Comparison of ENCODE assay signal across 18 cellular contexts in the genomic region with DNA sequence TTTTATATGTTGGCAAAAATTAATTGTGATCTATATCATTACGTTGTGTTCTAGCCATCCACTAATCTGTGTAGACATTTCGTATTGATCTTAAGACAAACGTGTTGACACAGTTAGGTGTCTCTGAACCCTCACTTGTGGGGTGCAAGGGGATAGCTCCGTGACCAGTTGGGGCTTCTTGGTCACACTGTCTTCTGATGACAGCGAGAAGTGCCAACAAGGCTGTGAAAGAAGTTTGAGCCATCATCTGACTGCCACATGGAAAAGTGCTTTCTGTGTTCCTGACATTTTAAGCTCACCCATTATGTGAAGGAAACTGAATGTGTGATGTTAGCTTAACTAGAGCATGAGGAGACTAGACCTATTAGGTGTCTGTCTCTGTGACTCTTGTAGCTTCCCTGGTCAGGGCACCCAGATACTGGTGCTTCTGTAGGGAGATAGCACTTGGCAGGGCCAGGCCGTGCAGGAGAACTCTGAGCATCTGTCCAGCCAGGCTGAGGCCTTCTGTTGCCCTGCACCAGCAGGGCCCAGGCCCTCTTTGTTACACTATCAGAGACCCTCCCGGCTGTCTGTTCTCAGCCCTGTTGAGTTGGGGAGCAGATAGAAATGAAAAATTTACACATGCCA. TPM values are rescaled to one million over a fixed set of nuclear protein-coding genes. Genes with fewer than 3 reads are reported as not detected.
DNase-seq lines count a peak whose midpoint lies in the region; ATAC-seq, FAIRE-seq and TF ChIP-seq lines count a peak whose summit lies in the region.
"Had no signal": no experiment of that assay in that cellular context is flagged by ENCODE, and none has a peak within 500 bp of the region (broad histone marks: within the 10 kb centered on the region; RNA-seq: fewer than 3 reads in every experiment).

No MANE protein-coding gene starts in this region.

- H4K91ac ChIP-seq in H1 (replicated peaks; ENCODE audit: insufficient read length, low read length) = no peak overlapping the region

- H3K79me1 ChIP-seq in H1 (ENCODE audit: low read depth, low read length) = peaks cover 9% of the 10 kb centered on the region; the same call in 1 of the 2 replicates

- WGBS in H1 (ENCODE audit: extremely low coverage in 1 of 2, insufficient coverage in 1 of 2, insufficient read length in 1 of 2, insufficient replicate concordance in 2 of 2, low coverage in 1 of 2, low lambda C conversion rate in 2 of 2, missing lambda C conversion rate in 1 of 2), 2 experiments = 91% methylated on average over 7 of the region's 7 CpGs; no CpG with 5 or more reads in 1 of the 2 experiments
- WGBS in spleen, 5 donors = 92 to 94% (median 94%) methylated on average over 7 of the region's 7 CpGs

- H2BK20ac ChIP-seq in H1 (ENCODE audit: low read length) = no peak overlapping the region

- no peak for ATAC-seq in activated CD4-positive, alpha-beta T cell treated with anti-CD3 and anti-CD28 coated beads for 36 hours

- no peak overlapping the region for H4K5ac ChIP-seq in H1 (ENCODE audit: insufficient read length, low read depth, low read length)

- no peak overlapping the region for H2AFZ ChIP-seq in H1 (ENCODE audit: low read length)

- H3K4me2 ChIP-seq in H1 (ENCODE audit: insufficient read depth in 1 of 2, low read depth in 2 of 2, low read length in 2 of 2) = no peak overlapping the region
- H3K4me2 ChIP-seq: BLaER1 had no signal

- H3K36me3 Mint-ChIP-seq in activated CD4-positive, alpha-beta T cell treated with anti-CD3 and anti-CD28 coated beads for 36 hours (ENCODE audit: low read depth) = peaks cover 28% of the 10 kb centered on the region

- H4K20me1 ChIP-seq in H1 (replicated peaks in 1 of 2; ENCODE audit: control insufficient read depth in 1 of 2, insufficient read depth in 2 of 2, low read length in 2 of 2) = peaks cover 3% of the 10 kb centered on the region in 2 experiments

- no peak for TF ChIP-seq EP300 in H1 (IDR thresholded peaks at IDR 0.05; ENCODE audit: borderline replicate concordance in 1 of 2, low read depth in 2 of 2, low read length in 2 of 2)

- TF ChIP-seq RAD21 in H1 (IDR thresholded peaks at IDR 0.05 in 1 of 2, conservative IDR thresholded peaks at IDR 0.05 in 1 of 2; ENCODE audit: low read depth in 2 of 2, low read length in 2 of 2) = no peak

- no peak overlapping the region for H3K23ac ChIP-seq in H1 (ENCODE audit: insufficient read length)

- CTCF ChIA-PET in activated CD4-positive, alpha-beta T cell treated with anti-CD3 and anti-CD28 coated beads for 36 hours (lab: Charles Lee) = interaction anchor here (0.7 kb wide), 1 partner anchor 42 kb away, joined by 3 read pairs; no protein-coding TSS in a partner anchor
- CTCF ChIA-PET in H1 (lab: Charles Lee; ENCODE audit: partially characterized antibody) = interaction anchor here (0.7 kb wide), 1 partner anchor 10 kb away, joined by 3 read pairs; no protein-coding TSS in a partner anchor

- H2AK5ac ChIP-seq in H1 (ENCODE audit: low read depth, low read length) = no peak overlapping the region

- H3K4me3 ChIP-seq in H1 (ENCODE audit: extremely low read depth in 1 of 4, insufficient read depth in 2 of 4, low read depth in 3 of 4, low read length in 4 of 4) (no peak overlapping the region), right atrium auricular region (no peak overlapping the region), spleen (no peak overlapping the region)
- H3K4me3 ChIP-seq: BLaER1, Peyer's patch had no signal

- H3K9ac ChIP-seq in H1 (replicated peaks in 1 of 4; ENCODE audit: extremely low read depth in 1 of 4, low read depth in 3 of 4, low read length in 3 of 4) = no peak overlapping the region
- H3K9ac ChIP-seq: BLaER1 had no signal

- in situ Hi-C loops in G401 (cut with HindIII; ENCODE audit: low sequenced_read_pairs) = no loop called here

- no peak for DNase-seq in activated CD4-positive, alpha-beta T cell treated with anti-CD3 and anti-CD28 coated beads for 36 hours
- DNase-seq in activated CD4-positive, alpha-beta T cell treated with anti-CD3 and anti-CD28 coated beads, Interleukin-2, amount 50 U/mL, for 1 hour = no peak
- DNase-seq in G401 (ENCODE audit: low spot score) = peak; percentile 37
- no peak for DNase-seq in H1 (ENCODE audit: low read depth in 1 of 2, low spot score in 2 of 2)
- DNase-seq in right atrium auricular region (ENCODE audit: low spot score) = no peak
- DNase-seq in spleen = no peak
- DNase-seq in GM03348 (ENCODE audit: low spot score) = no peak
- no peak for DNase-seq in DMS79 treated with DMSO at 0.1 percent for 48 hours (lab: John Stamatoyannopoulos, UW)
- DNase-seq: 8988T, HCEC 1CT, MV-4-11, NCI-H1417 treated with DMSO at 0.1 percent for 48 hours, NCI-H2029, NCI-H2171 treated with DMSO at 0.1 percent for 48 hours, NCI-H510A, NCI-H82, Peyer's patch had no signal

- no peaks in the 10 kb centered on the region for H3K4me1 Mint-ChIP-seq in activated CD4-positive, alpha-beta T cell treated with anti-CD3 and anti-CD28 coated beads for 36 hours

- H3K9me3 ChIP-seq in H1 (ENCODE audit: insufficient read depth in 2 of 2, low read depth in 1 of 2, low read length in 1 of 2) = no peaks in the 10 kb centered on the region
- no peaks in the 10 kb centered on the region for H3K9me3 ChIP-seq in right atrium auricular region
- no peaks in the 10 kb centered on the region for H3K9me3 ChIP-seq in spleen
- H3K9me3 ChIP-seq: BLaER1, Peyer's patch had no signal

- intact Hi-C loops in activated CD4-positive, alpha-beta T cell treated with anti-CD3 and anti-CD28 coated beads for 36 hours (cut with DNase I, micrococcal nuclease) = no loop called here
- intact Hi-C loops in spleen (cut with DNase I; ENCODE audit: low total_unique reads) = no loop called here

- no peaks in the 10 kb centered on the region for H3K9me3 Mint-ChIP-seq in activated CD4-positive, alpha-beta T cell treated with anti-CD3 and anti-CD28 coated beads for 36 hours (ENCODE audit: low read depth)

- H3K27ac Mint-ChIP-seq in activated CD4-positive, alpha-beta T cell treated with anti-CD3 and anti-CD28 coated beads for 36 hours = peak overlapping the region; percentile 33

- H3K36me3 ChIP-seq in H1 (ENCODE audit: control insufficient read depth in 2 of 4, insufficient read depth in 4 of 4, low read length in 3 of 4) (peaks cover 0 to 31% (median 4%) of the 10 kb centered on the region in 4 experiments; a peak in 3 of 8 replicates), right atrium auricular region (peaks cover 17% of the 10 kb centered on the region), spleen (peaks cover 0 to 99% (median 49%) of the 10 kb centered on the region in 6 donors)

- H3K4ac ChIP-seq in H1 (replicated peaks; ENCODE audit: insufficient read length, low read depth, low read length) = no peak overlapping the region

- H3K27ac ChIP-seq in H1 (ENCODE audit: low read depth, low read length) (no peak overlapping the region), right atrium auricular region (peak overlapping the region; percentile 41 to 60), spleen (no peak overlapping the region)
- H3K27ac ChIP-seq: BLaER1, Peyer's patch had no signal

- TF ChIP-seq POLR2A in H1 (IDR thresholded peaks at IDR 0.05; ENCODE audit: control extremely low read depth in 1 of 2, low read depth in 2 of 2, low read length in 2 of 2) = no peak
- no peak for TF ChIP-seq POLR2A in spleen (IDR thresholded peaks at IDR 0.05)

- H2BK120ac ChIP-seq in H1 (replicated peaks; ENCODE audit: low read depth, low read length) = no peak overlapping the region

- no peak overlapping the region for H2BK12ac ChIP-seq in H1 (ENCODE audit: low read depth, low read length)

- peaks cover 0 to 13% of the 10 kb centered on the region in 2 experiments; a peak in 2 of 4 replicates for H3K79me2 ChIP-seq in H1 (ENCODE audit: control insufficient read depth in 1 of 2, insufficient read depth in 2 of 2, low read length in 2 of 2)

- H3K56ac ChIP-seq in H1 (replicated peaks; ENCODE audit: insufficient read length, low read depth, low read length) = no peak overlapping the region

- H3K4me1 ChIP-seq in H1 (replicated peaks in 1 of 4; ENCODE audit: control insufficient read depth in 3 of 4, insufficient read depth in 4 of 4, low read length in 3 of 4) (no peaks in the 10 kb centered on the region), right atrium auricular region (peaks cover 0 to 24% of the 10 kb centered on the region in 2 donors), spleen (peaks cover 0 to 23% (median 0%) of the 10 kb centered on the region in 6 donors)
- H3K4me1 ChIP-seq: Peyer's patch had no signal

- H3K18ac ChIP-seq in H1 (ENCODE audit: extremely low read depth, low read length) = no peak overlapping the region

- H3K14ac ChIP-seq in H1 (ENCODE audit: insufficient read length) = no peak overlapping the region

- TF ChIP-seq CTCF in H1 (IDR thresholded peaks at IDR 0.05; ENCODE audit: control extremely low read depth in 1 of 3, insufficient read depth in 1 of 3, low read depth in 1 of 3, low read length in 3 of 3) (no peak), right atrium auricular region (IDR thresholded peaks at IDR 0.05) (no peak), spleen (IDR thresholded peaks at IDR 0.05 in 8 of 11, conservative IDR thresholded peaks at IDR 0.05 in 3 of 11) (no peak)

- H3K23me2 ChIP-seq in H1 (ENCODE audit: low read depth, low read length) = no peaks in the 10 kb centered on the region

- no peak overlapping the region for H2BK15ac ChIP-seq in H1 (ENCODE audit: low read length)

- POLR2A ChIA-PET in activated CD4-positive, alpha-beta T cell treated with anti-CD3 and anti-CD28 coated beads for 36 hours (lab: Charles Lee) = no interaction called here
- POLR2A ChIA-PET in H1 (lab: Charles Lee; ENCODE audit: partially characterized antibody) = no interaction called here

- peak overlapping the region; percentile 48; the same call in 1 of the 2 replicates for H2BK5ac ChIP-seq in H1 (ENCODE audit: low read depth, low read length)

- no peak overlapping the region for H3K4me3 Mint-ChIP-seq in activated CD4-positive, alpha-beta T cell treated with anti-CD3 and anti-CD28 coated beads for 36 hours

- H4K8ac ChIP-seq in H1 (ENCODE audit: extremely low read depth, insufficient read depth, low read length) = no peak overlapping the region

- no peaks in the 10 kb centered on the region for H3K27me3 ChIP-seq in H1 (replicated peaks in 1 of 4; ENCODE audit: control insufficient read depth in 3 of 4, extremely low read depth in 1 of 4, insufficient read depth in 3 of 4, low read length in 3 of 4)
- H3K27me3 ChIP-seq in right atrium auricular region = no peaks in the 10 kb centered on the region
- no peaks in the 10 kb centered on the region for H3K27me3 ChIP-seq in spleen (replicated peaks in 1 of 7)
- H3K27me3 ChIP-seq: BLaER1, Peyer's patch had no signal

- no peaks in the 10 kb centered on the region for H3K27me3 Mint-ChIP-seq in activated CD4-positive, alpha-beta T cell treated with anti-CD3 and anti-CD28 coated beads for 36 hours

- FAIRE-seq in H1 (lab: Jason Lieb, UNC) = no peak

RNA-seq across cellular contexts. Expression of a gene that starts 52.8 kb away (rescaled TPM):
- total RNA-seq in activated CD4-positive, alpha-beta T cell treated with anti-CD3 and anti-CD28 coated beads for 36 hours = 10 to 100 TPM; 16.0 to 16.5 TPM
- 6.3 and 8.1 TPM in 2 replicates for total RNA-seq in G401 (2014; rRNA removed; shearing (Covaris generic))
- 9.4 and 9.5 TPM in 2 replicates for total RNA-seq in H1 (2021; fragmentation: NEBNext Ultra II Directional; extraction: Animal tissue kit (Norgen Biotek cat#: 25700))
- polyA plus RNA-seq in H1 (2011; rRNA removed) = 3.4 and 3.7 TPM in 2 replicates
- 3.9 TPM for polyA plus RNA-seq in H1 (2011; cell fraction: cytosol; rRNA removed)
- 8.1 TPM for polyA plus RNA-seq in H1 (2011; cell fraction: nucleus; rRNA removed)
- 6.4 to 7.2 TPM (median 6.8 TPM) in 4 replicates for polyA plus RNA-seq in H1 (2012, experiment 1 of 2)
- polyA plus RNA-seq in H1 (2012, experiment 2 of 2) = 5.4 TPM
- 5.1 TPM for polyA plus RNA-seq in H1 (2013, experiment 1 of 2)
- polyA plus RNA-seq in H1 (2013, experiment 2 of 2) = 5.6 TPM
- polyA minus RNA-seq in H1 (2011; rRNA and poly(A)+ RNA removed) = 3.4 and 3.8 TPM in 2 replicates
- 3.2 TPM for polyA minus RNA-seq in H1 (2011; cell fraction: cytosol; rRNA and poly(A)+ RNA removed)
- 4.7 TPM for polyA minus RNA-seq in H1 (2011; cell fraction: nucleus; rRNA and poly(A)+ RNA removed)
- total RNA-seq in right atrium auricular region = 10 to 100 TPM; 24.7 to 29.3 TPM
- total RNA-seq in spleen = 10 to 100 TPM; 27.6 to 46.2 (median 32.6) TPM
- polyA plus RNA-seq in spleen = 10 to 100 TPM; 11.2 to 23.1 (median 13.7) TPM

Comparison
In these comparisons a context has a peak if more than half of its experiments do, and no peak if none do; other contexts are left out.
1. H3K27ac ChIP-seq: peak in right atrium auricular region (2 of 2); none in H1 (single experiment) and spleen (0 of 8).